ENCODE assay signal across 1 cellular context in the genomic region with DNA sequence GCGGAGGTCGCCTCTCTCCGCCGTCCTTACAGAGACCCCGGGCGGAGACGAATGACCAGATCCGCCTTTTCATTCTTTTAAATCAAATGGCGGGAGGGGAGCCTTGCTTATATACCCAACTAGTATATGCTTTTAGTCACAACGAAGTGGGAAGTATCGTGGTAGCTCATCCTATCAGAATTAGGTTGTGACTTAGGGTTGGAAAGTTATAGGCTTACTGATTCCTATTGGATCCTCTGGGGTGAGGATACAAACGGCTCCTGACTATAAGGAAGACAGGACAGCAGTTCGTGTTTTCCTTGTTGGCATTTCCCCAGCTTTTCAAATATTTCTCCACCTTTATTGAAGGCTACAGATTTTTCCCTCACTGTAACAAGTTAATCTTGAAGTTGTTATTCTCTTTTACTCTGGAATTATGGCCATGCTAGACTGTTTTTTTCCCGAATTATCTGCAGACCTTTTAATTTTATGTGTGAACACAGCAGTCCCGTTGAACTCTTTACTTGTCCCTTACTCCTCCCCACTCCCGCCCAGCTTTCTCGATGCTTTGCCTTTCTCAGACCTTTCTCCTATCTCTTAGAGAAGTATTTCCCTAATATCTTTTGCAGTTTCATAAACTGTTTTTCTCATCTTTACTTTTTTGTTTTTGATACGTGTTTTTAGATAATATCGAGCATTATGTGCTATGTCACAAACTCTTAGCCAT.
TF ChIP-seq lines count a peak whose summit lies in the region.

No MANE protein-coding gene starts in this region.

TF ChIP-seq in HepG2, 621 proteins besides CTCF, POLR2A, EP300 and RAD21 (continued from another document):
- TF ChIP-seq, protein P1, sequence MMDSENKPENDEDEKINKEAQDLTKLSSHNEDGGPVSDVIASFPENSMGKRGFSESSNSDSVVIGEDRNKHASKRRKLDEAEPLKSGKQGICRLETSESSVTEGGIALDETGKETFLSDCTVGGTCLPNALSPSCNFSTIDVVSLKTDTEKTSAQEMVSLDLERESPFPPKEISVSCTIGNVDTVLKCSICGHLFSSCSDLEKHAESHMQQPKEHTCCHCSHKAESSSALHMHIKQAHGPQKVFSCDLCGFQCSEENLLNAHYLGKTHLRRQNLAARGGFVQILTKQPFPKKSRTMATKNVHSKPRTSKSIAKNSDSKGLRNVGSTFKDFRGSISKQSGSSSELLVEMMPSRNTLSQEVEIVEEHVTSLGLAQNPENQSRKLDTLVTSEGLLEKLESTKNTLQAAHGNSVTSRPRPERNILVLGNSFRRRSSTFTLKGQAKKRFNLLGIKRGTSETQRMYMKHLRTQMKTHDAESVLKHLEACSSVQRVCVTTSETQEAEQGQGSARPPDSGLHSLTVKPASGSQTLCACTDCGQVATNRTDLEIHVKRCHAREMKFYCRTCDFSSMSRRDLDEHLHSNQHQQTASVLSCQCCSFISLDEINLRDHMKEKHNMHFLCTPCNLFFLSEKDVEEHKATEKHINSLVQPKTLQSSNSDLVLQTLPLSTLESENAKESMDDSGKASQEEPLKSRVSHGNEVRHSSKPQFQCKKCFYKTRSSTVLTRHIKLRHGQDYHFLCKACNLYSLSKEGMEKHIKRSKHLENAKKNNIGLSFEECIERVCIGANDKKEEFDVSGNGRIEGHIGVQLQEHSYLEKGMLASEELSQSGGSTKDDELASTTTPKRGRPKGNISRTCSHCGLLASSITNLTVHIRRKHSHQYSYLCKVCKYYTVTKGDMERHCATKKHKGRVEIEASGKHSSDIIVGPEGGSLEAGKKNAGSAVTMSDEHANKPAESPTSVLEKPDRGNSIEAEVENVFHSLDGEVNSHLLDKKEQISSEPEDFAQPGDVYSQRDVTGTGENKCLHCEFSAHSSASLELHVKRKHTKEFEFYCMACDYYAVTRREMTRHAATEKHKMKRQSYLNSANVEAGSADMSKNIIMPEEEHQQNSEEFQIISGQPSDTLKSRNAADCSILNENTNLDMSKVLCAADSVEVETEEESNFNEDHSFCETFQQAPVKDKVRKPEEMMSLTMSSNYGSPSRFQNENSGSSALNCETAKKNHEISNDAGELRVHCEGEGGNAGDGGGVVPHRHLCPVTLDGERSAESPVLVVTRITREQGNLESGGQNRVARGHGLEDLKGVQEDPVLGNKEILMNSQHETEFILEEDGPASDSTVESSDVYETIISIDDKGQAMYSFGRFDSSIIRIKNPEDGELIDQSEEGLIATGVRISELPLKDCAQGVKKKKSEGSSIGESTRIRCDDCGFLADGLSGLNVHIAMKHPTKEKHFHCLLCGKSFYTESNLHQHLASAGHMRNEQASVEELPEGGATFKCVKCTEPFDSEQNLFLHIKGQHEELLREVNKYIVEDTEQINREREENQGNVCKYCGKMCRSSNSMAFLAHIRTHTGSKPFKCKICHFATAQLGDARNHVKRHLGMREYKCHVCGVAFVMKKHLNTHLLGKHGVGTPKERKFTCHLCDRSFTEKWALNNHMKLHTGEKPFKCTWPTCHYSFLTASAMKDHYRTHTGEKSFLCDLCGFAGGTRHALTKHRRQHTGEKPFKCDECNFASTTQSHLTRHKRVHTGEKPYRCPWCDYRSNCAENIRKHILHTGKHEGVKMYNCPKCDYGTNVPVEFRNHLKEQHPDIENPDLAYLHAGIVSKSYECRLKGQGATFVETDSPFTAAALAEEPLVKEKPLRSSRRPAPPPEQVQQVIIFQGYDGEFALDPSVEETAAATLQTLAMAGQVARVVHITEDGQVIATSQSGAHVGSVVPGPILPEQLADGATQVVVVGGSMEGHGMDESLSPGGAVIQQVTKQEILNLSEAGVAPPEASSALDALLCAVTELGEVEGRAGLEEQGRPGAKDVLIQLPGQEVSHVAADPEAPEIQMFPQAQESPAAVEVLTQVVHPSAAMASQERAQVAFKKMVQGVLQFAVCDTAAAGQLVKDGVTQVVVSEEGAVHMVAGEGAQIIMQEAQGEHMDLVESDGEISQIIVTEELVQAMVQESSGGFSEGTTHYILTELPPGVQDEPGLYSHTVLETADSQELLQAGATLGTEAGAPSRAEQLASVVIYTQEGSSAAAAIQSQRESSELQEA (CRISPR knock-in tag; IDR thresholded peaks at IDR 0.05; ENCODE audit: not compliant biosample characterization), result no peak
- TF ChIP-seq STAG1 (CRISPR knock-in tag; IDR thresholded peaks at IDR 0.05) (no peak), HOXD1 (CRISPR knock-in tag; IDR thresholded peaks at IDR 0.05) (0 out of 2 replicates have a peak, but pooled peaks have one; percentile 6)
